12 cellular contexts compared by ENCODE assay signal in the genomic region with DNA sequence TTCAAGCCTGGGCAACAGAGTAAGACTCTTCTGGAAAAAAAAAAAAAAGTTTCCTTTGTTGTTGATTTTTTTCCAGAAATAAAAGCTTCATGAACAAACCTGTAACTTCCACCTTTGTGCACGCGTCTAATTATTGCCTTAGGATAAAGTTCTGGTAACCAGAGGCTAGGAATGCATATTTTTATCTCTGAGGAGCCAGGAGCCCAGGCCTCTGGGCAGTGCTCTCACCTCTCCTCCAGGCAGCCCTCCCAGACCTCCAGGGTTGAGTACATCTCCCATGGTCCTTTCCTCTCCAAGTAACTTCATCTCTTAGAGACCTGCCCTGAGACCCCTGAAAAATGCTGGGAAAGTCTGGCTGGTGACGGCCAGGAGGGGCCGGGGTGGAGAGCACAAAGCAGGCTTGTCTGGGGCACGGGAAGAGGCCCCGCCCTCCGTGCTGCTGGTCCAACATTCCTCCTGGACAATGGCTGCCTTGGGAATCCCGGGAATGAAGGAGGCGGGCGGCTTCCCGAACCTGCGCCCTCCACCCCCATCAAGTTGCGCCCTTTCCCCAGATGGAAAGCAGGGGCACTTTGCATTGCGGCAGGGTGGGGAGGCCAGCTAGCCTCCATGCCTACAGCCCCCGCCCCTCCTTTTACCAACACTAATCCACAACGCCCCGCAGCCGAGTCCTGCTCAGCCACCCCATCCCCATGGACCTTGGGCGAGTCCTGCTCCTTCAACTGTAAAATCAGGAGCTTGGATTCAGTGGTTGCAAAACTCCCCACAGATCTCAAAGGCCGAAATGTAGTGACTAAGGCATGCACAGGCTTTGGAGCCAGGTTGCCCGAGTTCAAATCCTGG. TPM values are rescaled to one million over a fixed set of nuclear protein-coding genes. Genes with fewer than 3 reads are reported as not detected.
DNase-seq lines count a peak whose midpoint lies in the region; ATAC-seq and TF ChIP-seq lines count a peak whose summit lies in the region.
"Had no signal": no experiment of that assay in that cellular context is flagged by ENCODE, and none has a peak within 500 bp of the region (broad histone marks: within the 10 kb centered on the region; RNA-seq: fewer than 3 reads in every experiment).

No MANE protein-coding gene starts in this region.

- 0 out of 2 replicates have a peak, but pooled peaks cover 4% of the 10 kb centered on the region for H4K20me1 ChIP-seq in PC-9 (ENCODE audit: insufficient read depth)

- POLR2A ChIA-PET in PC-9 (lab: Charles Lee; ENCODE audit: unreplicated experiment): no interaction called here

- H3K4me3 ChIP-seq in iPS-11a (ENCODE audit: low read depth, low read length) (peak overlapping the region; percentile 41), psoas muscle (peak overlapping the region; percentile 44), PC-9 (no peak overlapping the region)

- H3K36me3 ChIP-seq in psoas muscle (ENCODE audit: insufficient read depth in 1 of 2, low read depth in 1 of 2) (no peaks in the 10 kb centered on the region), PC-9 (ENCODE audit: low read depth) (no peaks in the 10 kb centered on the region)

- 11 to 19% (median 13%) methylated on average over 20 to 21 of the region's 21 CpGs for WGBS in psoas muscle, 3 donors

- intact Hi-C loops in psoas muscle (cut with DNase I): no loop called here
- intact Hi-C loops in PC-9 (cut with micrococcal nuclease; ENCODE audit: unreplicated experiment): no loop called here

- no TSS peak for BruUV-seq in PC-9 (replicated peaks; lab: Mats Ljungman, UMichigan)

- H3F3A ChIP-seq in PC-9 (ENCODE audit: insufficient read depth, low read depth): no peaks in the 10 kb centered on the region

- no peaks in the 10 kb centered on the region for H3K9me2 ChIP-seq in PC-9 (ENCODE audit: insufficient read depth)

- no peak overlapping the region for H3K4me2 ChIP-seq in PC-9

- ATAC-seq in psoas muscle (peak in 1 of 4 donors; percentile 54), HG02759 (IDR thresholded peaks at IDR 0.05; ENCODE audit: unreplicated experiment) (no peak)

- H2AFZ ChIP-seq in PC-9: no peak overlapping the region

- H3K27ac ChIP-seq in psoas muscle: no peak overlapping the region
- H3K27ac ChIP-seq in PC-9: no peak overlapping the region

- H3K27me3 ChIP-seq in psoas muscle (ENCODE audit: insufficient read depth in 3 of 3, low read length in 2 of 3) (peaks cover 0 to 38% (median 0%) of the 10 kb centered on the region in 3 donors), PC-9 (ENCODE audit: insufficient read depth, low read depth) (peaks cover 89% of the 10 kb centered on the region)

- TF ChIP-seq CTCF in psoas muscle (IDR thresholded peaks at IDR 0.05) (no peak), PC-9 (conservative IDR thresholded peaks at IDR 0.05) (no peak)

- CTCF ChIA-PET in PC-9 (lab: Charles Lee): no interaction called here

- H3K4me1 ChIP-seq in psoas muscle (no peaks in the 10 kb centered on the region), PC-9 (replicated peaks; ENCODE audit: insufficient read depth) (no peaks in the 10 kb centered on the region)

- H3K79me2 ChIP-seq in PC-9 (ENCODE audit: low read depth): no peaks in the 10 kb centered on the region

- H3K9me3 ChIP-seq in psoas muscle (no peaks in the 10 kb centered on the region), PC-9 (ENCODE audit: insufficient read depth, low read depth) (no peaks in the 10 kb centered on the region)

- DNase-seq in ELF-1 (ENCODE audit: low read depth, low spot score) (peak; percentile 90), astrocyte of the hippocampus (ENCODE audit: low read depth, low spot score) (peak; percentile 92), psoas muscle (peak in 1 of 2 donors; percentile 45), GDM1 (lab: John Stamatoyannopoulos, UW) (no peak), PC-9 (no peak), NCI-H2196 (lab: John Stamatoyannopoulos, UW; ENCODE audit: unreplicated experiment) (no peak)
- DNase-seq: activated naive CD8-positive, alpha-beta T cell treated with anti-CD3 and anti-CD28 coated beads, Interleukin-2, amount 10 ng/mL, durations not matched to agents 7 days and 5 days; DMS79 treated with DMSO at 0.1 percent for 48 hours; NCI-H510A; stimulated activated CD4-positive, alpha-beta T cell treated with anti-CD3 and anti-CD28 coated beads, Interleukin-2, amount 100 ng/mL, for 48 hours had no signal

RNA-seq across cellular contexts. Expression of gene FIGNL2, which starts 7.3 kb away (rescaled TPM):
- total RNA-seq in psoas muscle (under 1 TPM; 0.17 to 0.20 (median 0.18) TPM), PC-9 (2021) (not detected in 2 replicates)
- polyA plus RNA-seq in psoas muscle: under 1 TPM; 0.01 to 0.08 (median 0.04) TPM

RNA-seq across cellular contexts. Expression of gene ANKRD33, which starts 32.1 kb away (rescaled TPM):
- total RNA-seq in psoas muscle: not detected
- under 1 TPM in 1 of 3 donors, not detected in 2; 0.16 TPM for polyA plus RNA-seq in psoas muscle
- not detected in 2 replicates for total RNA-seq in PC-9 (2021)
- total RNA-seq: activated naive CD8-positive, alpha-beta T cell treated with anti-CD3 and anti-CD28 coated beads, Interleukin-2, amount 10 ng/mL, durations not matched to agents 7 days and 5 days had no signal

RNA-seq across cellular contexts. Expression of gene ACVRL1, which starts 51.5 kb away (rescaled TPM):
- 10 to 100 TPM; 24.1 to 40.8 (median 25.8) TPM for total RNA-seq in psoas muscle
- polyA plus RNA-seq in psoas muscle: 10 to 100 TPM; 10.8 to 22.8 (median 13.9) TPM
- total RNA-seq in PC-9 (2021): not detected in 2 replicates
- total RNA-seq: activated naive CD8-positive, alpha-beta T cell treated with anti-CD3 and anti-CD28 coated beads, Interleukin-2, amount 10 ng/mL, durations not matched to agents 7 days and 5 days had no signal

Comparison
In these comparisons a context has a peak if more than half of its experiments do, and no peak if none do; other contexts are left out.
1. DNase-seq: peak in ELF-1 (single experiment) and astrocyte of the hippocampus (single experiment); none in GDM1 (single experiment), PC-9 (0 of 2) and NCI-H2196 (single experiment).
2. RNA of gene ACVRL1, which starts 51.5 kb away (total RNA-seq): 24.1 to 40.8 TPM in psoas muscle; not detected in PC-9; every median in the first group is over 10 times any median in the second.